In the genomic region with DNA sequence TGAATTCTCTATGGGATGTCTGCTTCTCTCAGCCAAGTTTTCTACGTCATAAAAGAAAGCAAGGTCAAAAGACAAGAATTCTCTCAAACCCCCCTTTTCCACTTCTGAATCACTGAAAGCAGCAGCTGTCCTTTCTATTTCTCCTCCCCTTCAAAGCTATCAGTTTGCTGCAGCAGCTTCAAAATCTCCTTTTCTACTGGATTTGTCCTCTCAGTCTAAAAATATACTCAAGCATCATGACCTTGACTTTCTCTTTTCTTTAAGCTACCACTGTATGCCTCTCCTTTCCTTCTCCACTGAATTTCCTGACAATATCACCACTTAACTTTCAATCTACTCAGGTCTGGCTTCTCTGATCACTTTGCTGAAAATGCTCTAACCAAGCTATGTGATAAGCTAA, we compare ENCODE assay signal across 25 cellular contexts. TPM values are rescaled to one million over a fixed set of nuclear protein-coding genes. Genes with fewer than 3 reads are reported as not detected.
A peak's percentile ranks its signal among the peaks of the same experiment; 100 is the strongest.
DNase-seq lines count a peak whose midpoint lies in the region; ATAC-seq and TF ChIP-seq lines count a peak whose summit lies in the region.
"Had no signal": no experiment of that assay in that cellular context is flagged by ENCODE, and none has a peak within 500 bp of the region (broad histone marks: within the 10 kb centered on the region; RNA-seq: fewer than 3 reads in every experiment).

No MANE protein-coding gene starts in this region.

- WGBS in mammary epithelial cell (ENCODE audit: low coverage, missing lambda C conversion rate): 83% methylated on average over 1 of the region's 1 CpG

- CTCF ChIA-PET in MCF 10A (lab: Yijun Ruan, JAX) (interaction anchor here (0.7 to 1.4 kb wide), 7 partner anchors 10 to 180 kb away, joined by 3 to 4 read pairs (median 3); no protein-coding TSS in a partner anchor), mammary epithelial cell (lab: Charles Lee; ENCODE audit: low non-redundant PET) (no interaction called here)

- intact Hi-C loops in MCF 10A (cut with micrococcal nuclease): no loop called here
- intact Hi-C loops in mammary epithelial cell (cut with micrococcal nuclease): no loop called here
- intact Hi-C loops in upper lobe of right lung (cut with DNase I): no loop called here

- peaks cover 6% of the 10 kb centered on the region for H3K36me3 Mint-ChIP-seq in MCF 10A (ENCODE audit: insufficient read depth, unreplicated experiment)
- H3K36me3 Mint-ChIP-seq: CD14-positive monocyte; CD8-positive, alpha-beta memory T cell; IgD-negative memory B cell had no signal

- H3K36me3 ChIP-seq in mammary epithelial cell (ENCODE audit: insufficient read depth, low read length): no peaks in the 10 kb centered on the region
- no peaks in the 10 kb centered on the region for H3K36me3 ChIP-seq in upper lobe of right lung
- H3K36me3 ChIP-seq: BE2C had no signal

- H3K4me1 ChIP-seq in mammary epithelial cell (ENCODE audit: insufficient read depth, low read length) (no peaks in the 10 kb centered on the region), upper lobe of right lung (no peaks in the 10 kb centered on the region)
- H3K4me1 ChIP-seq: BE2C had no signal

- H3K79me2 ChIP-seq in mammary epithelial cell (ENCODE audit: insufficient read depth, low read length): no peaks in the 10 kb centered on the region

- no peak overlapping the region for H3K27ac ChIP-seq in mammary epithelial cell (ENCODE audit: insufficient read depth, low read depth, low read length)
- no peak overlapping the region for H3K27ac ChIP-seq in upper lobe of right lung
- H3K27ac ChIP-seq: 22Rv1, HL-60 had no signal

- H2AFZ ChIP-seq in mammary epithelial cell (ENCODE audit: low read depth, low read length): no peak overlapping the region
- H2AFZ ChIP-seq: GM23248 had no signal

- peaks cover 12% of the 10 kb centered on the region for H3K9me3 Mint-ChIP-seq in MCF 10A (ENCODE audit: unreplicated experiment)
- H3K9me3 Mint-ChIP-seq: H9 had no signal

- H3K4me3 ChIP-seq in mammary epithelial cell (replicated peaks in 1 of 3; ENCODE audit: insufficient read depth in 1 of 3, low read depth in 2 of 3, low read length in 3 of 3) (no peak overlapping the region), upper lobe of right lung (no peak overlapping the region)
- H3K4me3 ChIP-seq: GM23248 had no signal

- BruUV-seq in MCF 10A (replicated peaks; lab: Mats Ljungman, UMichigan) (no TSS peak), mammary epithelial cell (replicated peaks; lab: Mats Ljungman, UMichigan) (no TSS peak)

- no peak for TF ChIP-seq CTCF in MCF 10A (IDR thresholded peaks at IDR 0.05; ENCODE audit: unreplicated experiment)
- no peak for TF ChIP-seq CTCF in mammary epithelial cell (conservative IDR thresholded peaks at IDR 0.05 in 1 of 2, IDR thresholded peaks at IDR 0.05 in 1 of 2; ENCODE audit: extremely low read depth in 1 of 2, insufficient read depth in 1 of 2, low read depth in 1 of 2, low read length in 2 of 2)
- no peak for TF ChIP-seq CTCF in upper lobe of right lung (IDR thresholded peaks at IDR 0.05)

- dilution Hi-C loops in mammary epithelial cell (cut with HindIII; ENCODE audit: low sequenced_read_pairs): no loop called here

- POLR2A ChIA-PET in MCF 10A (lab: Yijun Ruan, JAX): interaction anchor here (0.6 to 4.3 kb wide), 5 partner anchors 11 to 49 kb away, joined by 3 to 19 read pairs (median 3); a partner anchor contains a TSS

- H3K4me3 Mint-ChIP-seq in MCF 10A (ENCODE audit: unreplicated experiment): no peak overlapping the region
- H3K4me3 Mint-ChIP-seq: CD14-positive monocyte; CD8-positive, alpha-beta memory T cell; H9; IgD-negative memory B cell had no signal

- H3K4me1 Mint-ChIP-seq in MCF 10A (ENCODE audit: insufficient read depth, unreplicated experiment): peaks cover 8% of the 10 kb centered on the region
- H3K4me1 Mint-ChIP-seq: CD8-positive, alpha-beta memory T cell had no signal

- no peak for DNase-seq in MCF 10A (ENCODE audit: unreplicated experiment)
- DNase-seq in mammary epithelial cell: no peak
- peak; percentile 49 for DNase-seq in OCI-M1 (lab: John Stamatoyannopoulos, UW)
- peak; percentile 42 for DNase-seq in iris pigment epithelial cell (ENCODE audit: low read depth)
- no peak for DNase-seq in upper lobe of right lung
- DNase-seq in DMS79 treated with DMSO at 0.1 percent for 48 hours (lab: John Stamatoyannopoulos, UW): no peak
- no peak for DNase-seq in SW480 (ENCODE audit: low spot score)
- no peak for DNase-seq in NCI-H2107 treated with DMSO at 0.1 percent for 48 hours (lab: John Stamatoyannopoulos, UW; ENCODE audit: unreplicated experiment)
- DNase-seq: ACHN; BE2C; CD8-positive, alpha-beta memory T cell; DND-41; GM23248; H9; MV-4-11; NCI-H1105; NCI-H1436 treated with DMSO at 0.1 percent for 48 hours; NCI-H187 treated with DMSO at 0.1 percent for 48 hours; NCI-H446 treated with DMSO at 0.1 percent for 48 hours; NCI-H526 had no signal

- no peaks in the 10 kb centered on the region for H3K9me3 ChIP-seq in mammary epithelial cell (replicated peaks; ENCODE audit: insufficient read depth, low read length)
- no peaks in the 10 kb centered on the region for H3K9me3 ChIP-seq in upper lobe of right lung
- H3K9me3 ChIP-seq: BE2C had no signal

- H3K27me3 Mint-ChIP-seq in MCF 10A (ENCODE audit: insufficient read depth, unreplicated experiment): no peaks in the 10 kb centered on the region

- H3K27ac Mint-ChIP-seq in MCF 10A (ENCODE audit: low read depth, unreplicated experiment): peak overlapping the region; percentile 0
- H3K27ac Mint-ChIP-seq: CD14-positive monocyte; CD8-positive, alpha-beta memory T cell; H9; IgD-negative memory B cell had no signal

- no peaks in the 10 kb centered on the region for H4K20me1 ChIP-seq in mammary epithelial cell (ENCODE audit: insufficient read depth, low read length)

- no peak overlapping the region for H3K9ac ChIP-seq in mammary epithelial cell (ENCODE audit: insufficient read depth, low read length)
- H3K9ac ChIP-seq: GM23248 had no signal

- in situ Hi-C loops in mammary epithelial cell (cut with MboI; ENCODE audit: low sequenced_read_pairs in 2 of 2): no loop called here

- H3K27me3 ChIP-seq in mammary epithelial cell (ENCODE audit: insufficient read depth, low read length) (no peaks in the 10 kb centered on the region), upper lobe of right lung (no peaks in the 10 kb centered on the region)
- H3K27me3 ChIP-seq: BE2C had no signal

- ATAC-seq in upper lobe of right lung: no peak
- ATAC-seq: SK-N-SH treated with all-trans-retinoic acid at 6 μM for 48 hours had no signal

- no peak overlapping the region for H3K4me2 ChIP-seq in mammary epithelial cell (ENCODE audit: insufficient read depth, low read depth, low read length)

RNA-seq across cellular contexts. Expression of a gene that starts 1.9 kb away (rescaled TPM):
- total RNA-seq in MCF 10A (2022) (not detected in 2 replicates), mammary epithelial cell (not detected), upper lobe of right lung (not detected)
- not detected for polyA plus RNA-seq in mammary epithelial cell
- polyA minus RNA-seq in mammary epithelial cell: not detected
- total RNA-seq: CD8-positive, alpha-beta memory T cell; GM23248; H9 had no signal
- polyA plus RNA-seq: CD14-positive monocyte, GM23248 had no signal

RNA-seq across cellular contexts. Expression of a gene that starts 13.8 kb away (rescaled TPM):
- total RNA-seq in MCF 10A (2022): 33.7 and 33.8 TPM in 2 replicates
- total RNA-seq in mammary epithelial cell: 10 to 100 TPM; 15.0 to 25.3 TPM
- 5.9 TPM for polyA plus RNA-seq in mammary epithelial cell
- polyA minus RNA-seq in mammary epithelial cell: 11.3 TPM
- 16.8 TPM for total RNA-seq in upper lobe of right lung

RNA-seq across cellular contexts. Expression of a gene that starts 13.8 kb away (rescaled TPM):
- total RNA-seq in MCF 10A (2022) (45.6 and 56.1 TPM in 2 replicates), mammary epithelial cell (10 to 100 TPM; 21.3 to 36.5 TPM), upper lobe of right lung (40.8 TPM)
- polyA plus RNA-seq in mammary epithelial cell: 28.1 TPM
- 14.9 TPM for polyA minus RNA-seq in mammary epithelial cell

Comparison
In these comparisons a context has a peak if more than half of its experiments do, and no peak if none do; other contexts are left out.
1. DNase-seq: peak in OCI-M1 (single experiment) and iris pigment epithelial cell (single experiment); none in MCF 10A (single experiment), mammary epithelial cell (single experiment), upper lobe of right lung (single experiment), DMS79 treated with DMSO at 0.1 percent for 48 hours (single experiment), SW480 (single experiment) and NCI-H2107 treated with DMSO at 0.1 percent for 48 hours (single experiment).